Comparison of ENCODE assay signal across 1 cellular context in the genomic region with DNA sequence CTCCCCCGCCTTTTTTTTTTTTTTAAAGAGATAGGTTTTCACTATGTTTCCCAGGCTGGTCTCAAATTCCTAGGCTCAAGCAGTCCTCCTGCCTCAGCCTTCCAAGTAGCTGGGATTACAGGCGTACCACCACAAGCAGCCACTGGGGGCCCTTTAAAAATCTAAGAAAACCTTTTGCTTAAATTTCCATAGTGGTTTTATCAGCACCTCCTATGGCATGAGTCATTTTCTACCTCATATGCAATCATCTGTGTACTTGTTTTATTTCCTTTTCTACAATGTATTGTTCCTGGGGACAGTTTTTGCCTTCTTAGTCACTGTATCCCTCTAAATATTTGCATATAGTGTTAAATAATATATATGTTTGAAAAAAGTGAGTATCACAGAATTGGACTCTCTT.
TF ChIP-seq lines count a peak whose summit lies in the region.

No MANE protein-coding gene starts in this region.

TF ChIP-seq in HCT116, 20 proteins besides CTCF, POLR2A, EP300 and RAD21:
- no peak for TF ChIP-seq EGR1 (IDR thresholded peaks at IDR 0.05; ENCODE audit: low read depth)
- peak; percentile 31; the same call in 1 of the 2 replicates for TF ChIP-seq JUND (IDR thresholded peaks at IDR 0.05)
- TF ChIP-seq, protein P1, sequence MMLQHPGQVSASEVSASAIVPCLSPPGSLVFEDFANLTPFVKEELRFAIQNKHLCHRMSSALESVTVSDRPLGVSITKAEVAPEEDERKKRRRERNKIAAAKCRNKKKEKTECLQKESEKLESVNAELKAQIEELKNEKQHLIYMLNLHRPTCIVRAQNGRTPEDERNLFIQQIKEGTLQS (IDR thresholded peaks at IDR 0.05) = no peak
- no peak for TF ChIP-seq EZH2phosphoT487 (IDR thresholded peaks at IDR 0.05; ENCODE audit: borderline replicate concordance)
- 0 out of 2 replicates have a peak, but pooled peaks have one; percentile 27 for TF ChIP-seq SP1 (IDR thresholded peaks at IDR 0.05; ENCODE audit: low read depth)
- TF ChIP-seq, protein P2, sequence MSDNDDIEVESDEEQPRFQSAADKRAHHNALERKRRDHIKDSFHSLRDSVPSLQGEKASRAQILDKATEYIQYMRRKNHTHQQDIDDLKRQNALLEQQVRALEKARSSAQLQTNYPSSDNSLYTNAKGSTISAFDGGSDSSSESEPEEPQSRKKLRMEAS (IDR thresholded peaks at IDR 0.05) = no peak
- TF ChIP-seq CEBPB (IDR thresholded peaks at IDR 0.05; ENCODE audit: low read depth) = no peak
- TF ChIP-seq ZFX (IDR thresholded peaks at IDR 0.05) = no peak
- TF ChIP-seq ELF1 (IDR thresholded peaks at IDR 0.05; ENCODE audit: borderline replicate concordance, low read depth) = no peak
- TF ChIP-seq, protein P3, sequence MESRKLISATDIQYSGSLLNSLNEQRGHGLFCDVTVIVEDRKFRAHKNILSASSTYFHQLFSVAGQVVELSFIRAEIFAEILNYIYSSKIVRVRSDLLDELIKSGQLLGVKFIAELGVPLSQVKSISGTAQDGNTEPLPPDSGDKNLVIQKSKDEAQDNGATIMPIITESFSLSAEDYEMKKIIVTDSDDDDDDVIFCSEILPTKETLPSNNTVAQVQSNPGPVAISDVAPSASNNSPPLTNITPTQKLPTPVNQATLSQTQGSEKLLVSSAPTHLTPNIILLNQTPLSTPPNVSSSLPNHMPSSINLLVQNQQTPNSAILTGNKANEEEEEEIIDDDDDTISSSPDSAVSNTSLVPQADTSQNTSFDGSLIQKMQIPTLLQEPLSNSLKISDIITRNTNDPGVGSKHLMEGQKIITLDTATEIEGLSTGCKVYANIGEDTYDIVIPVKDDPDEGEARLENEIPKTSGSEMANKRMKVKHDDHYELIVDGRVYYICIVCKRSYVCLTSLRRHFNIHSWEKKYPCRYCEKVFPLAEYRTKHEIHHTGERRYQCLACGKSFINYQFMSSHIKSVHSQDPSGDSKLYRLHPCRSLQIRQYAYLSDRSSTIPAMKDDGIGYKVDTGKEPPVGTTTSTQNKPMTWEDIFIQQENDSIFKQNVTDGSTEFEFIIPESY (IDR thresholded peaks at IDR 0.05; ENCODE audit: extremely low read depth, insufficient replicate concordance, low read length) = no peak
- TF ChIP-seq SRF (IDR thresholded peaks at IDR 0.05; ENCODE audit: low read depth) = no peak
- no peak for TF ChIP-seq SIN3A (IDR thresholded peaks at IDR 0.05; ENCODE audit: low read depth)
- no peak for TF ChIP-seq EZH2 (IDR thresholded peaks at IDR 0.05)
- no peak for TF ChIP-seq YY1 (IDR thresholded peaks at IDR 0.05; ENCODE audit: extremely low read depth, insufficient replicate concordance, low read depth, low read length)
- TF ChIP-seq, protein P4, sequence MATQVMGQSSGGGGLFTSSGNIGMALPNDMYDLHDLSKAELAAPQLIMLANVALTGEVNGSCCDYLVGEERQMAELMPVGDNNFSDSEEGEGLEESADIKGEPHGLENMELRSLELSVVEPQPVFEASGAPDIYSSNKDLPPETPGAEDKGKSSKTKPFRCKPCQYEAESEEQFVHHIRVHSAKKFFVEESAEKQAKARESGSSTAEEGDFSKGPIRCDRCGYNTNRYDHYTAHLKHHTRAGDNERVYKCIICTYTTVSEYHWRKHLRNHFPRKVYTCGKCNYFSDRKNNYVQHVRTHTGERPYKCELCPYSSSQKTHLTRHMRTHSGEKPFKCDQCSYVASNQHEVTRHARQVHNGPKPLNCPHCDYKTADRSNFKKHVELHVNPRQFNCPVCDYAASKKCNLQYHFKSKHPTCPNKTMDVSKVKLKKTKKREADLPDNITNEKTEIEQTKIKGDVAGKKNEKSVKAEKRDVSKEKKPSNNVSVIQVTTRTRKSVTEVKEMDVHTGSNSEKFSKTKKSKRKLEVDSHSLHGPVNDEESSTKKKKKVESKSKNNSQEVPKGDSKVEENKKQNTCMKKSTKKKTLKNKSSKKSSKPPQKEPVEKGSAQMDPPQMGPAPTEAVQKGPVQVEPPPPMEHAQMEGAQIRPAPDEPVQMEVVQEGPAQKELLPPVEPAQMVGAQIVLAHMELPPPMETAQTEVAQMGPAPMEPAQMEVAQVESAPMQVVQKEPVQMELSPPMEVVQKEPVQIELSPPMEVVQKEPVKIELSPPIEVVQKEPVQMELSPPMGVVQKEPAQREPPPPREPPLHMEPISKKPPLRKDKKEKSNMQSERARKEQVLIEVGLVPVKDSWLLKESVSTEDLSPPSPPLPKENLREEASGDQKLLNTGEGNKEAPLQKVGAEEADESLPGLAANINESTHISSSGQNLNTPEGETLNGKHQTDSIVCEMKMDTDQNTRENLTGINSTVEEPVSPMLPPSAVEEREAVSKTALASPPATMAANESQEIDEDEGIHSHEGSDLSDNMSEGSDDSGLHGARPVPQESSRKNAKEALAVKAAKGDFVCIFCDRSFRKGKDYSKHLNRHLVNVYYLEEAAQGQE (IDR thresholded peaks at IDR 0.05; ENCODE audit: low read depth) = no peak
- TF ChIP-seq FOSL1 (IDR thresholded peaks at IDR 0.05; ENCODE audit: low read depth) = peak; percentile 50
TF ChIP-seq in HCT116: peak in this region for 3.
